1 cellular context compared by ENCODE assay signal in genomic region chr4:157052429-157053040, GRCh38.
TF ChIP-seq lines count a peak whose summit lies in the region.

No MANE protein-coding gene starts in this region.

TF ChIP-seq in WTC11, 78 proteins besides CTCF, POLR2A, EP300 and RAD21 (continued from another document):
- TF ChIP-seq PRDM15 (CRISPR knock-in tag; IDR thresholded peaks at IDR 0.05) = no peak
- no peak for TF ChIP-seq HMGXB4 (CRISPR knock-in tag; IDR thresholded peaks at IDR 0.05)
- no peak for TF ChIP-seq NR1H2 (CRISPR knock-in tag; IDR thresholded peaks at IDR 0.05)
- TF ChIP-seq JAZF1 (CRISPR knock-in tag; IDR thresholded peaks at IDR 0.05) = no peak
- TF ChIP-seq ATF1 (CRISPR knock-in tag; IDR thresholded peaks at IDR 0.05) = no peak
- TF ChIP-seq ZNF138 (CRISPR knock-in tag; conservative IDR thresholded peaks at IDR 0.05) = no peak
